Comparison of ENCODE assay signal across 8 cellular contexts in the genomic region with DNA sequence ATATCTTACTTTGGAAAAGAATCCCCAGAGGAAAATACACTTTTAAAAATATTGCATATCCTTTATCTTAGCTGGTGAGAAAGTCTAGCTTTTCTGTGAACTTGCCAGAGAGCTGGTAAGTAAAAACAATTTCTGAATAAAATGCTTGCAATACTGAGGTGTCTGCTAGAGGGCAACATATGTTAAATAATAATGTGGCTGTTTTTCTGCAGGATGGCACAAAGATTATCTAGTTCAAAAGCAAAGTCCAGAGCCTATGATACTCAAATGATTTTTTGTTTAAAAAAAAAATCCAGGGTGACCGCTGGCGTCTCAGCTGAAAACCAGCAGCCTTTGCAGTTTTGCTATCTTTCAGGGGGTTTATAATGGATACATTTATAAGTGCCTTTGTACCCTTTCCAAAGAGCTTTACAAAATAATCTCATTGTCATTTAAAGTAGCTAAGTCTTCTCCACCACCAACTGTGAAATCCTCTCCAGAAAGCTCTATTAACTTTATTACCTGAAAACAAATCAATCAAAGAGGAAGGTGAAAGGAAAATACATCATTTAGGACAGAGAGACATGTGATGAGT.
DNase-seq lines count a peak whose midpoint lies in the region; ATAC-seq and TF ChIP-seq lines count a peak whose summit lies in the region.

No MANE protein-coding gene starts in this region.

- H3K36me3 Mint-ChIP-seq in CD4-positive, alpha-beta T cell (ENCODE audit: low read depth) = no peaks in the 10 kb centered on the region

- H3K9me1 ChIP-seq in IMR-90 (ENCODE audit: insufficient read depth, low read length) = no peaks in the 10 kb centered on the region

- peak; percentile 17 for TF ChIP-seq CTCF in CD4-positive, alpha-beta T cell (IDR thresholded peaks at IDR 0.05)
- TF ChIP-seq CTCF in IMR-90 (conservative IDR thresholded peaks at IDR 0.05; ENCODE audit: low read depth, low read length) (peak; percentile 28), foreskin fibroblast (IDR thresholded peaks at IDR 0.05; ENCODE audit: low read depth, low read length) (peak; percentile 36), testis (IDR thresholded peaks at IDR 0.05) (peak; percentile 33 to 52 (median 48))

- TF ChIP-seq POLR2A in IMR-90 (IDR thresholded peaks at IDR 0.05; ENCODE audit: low read depth, low read length) (no peak), testis (IDR thresholded peaks at IDR 0.05) (no peak)

- POLR2A ChIA-PET in CD4-positive, alpha-beta T cell (lab: Charles Lee) = interaction anchor here (1.2 kb wide), 1 partner anchor 417 kb away, joined by 4 read pairs; a partner anchor contains a TSS
- POLR2A ChIA-PET in IMR-90 (lab: Charles Lee; ENCODE audit: unreplicated experiment) = no interaction called here

- no peaks in the 10 kb centered on the region for H3K4me1 Mint-ChIP-seq in CD4-positive, alpha-beta T cell (ENCODE audit: low read depth)

- H3K14ac ChIP-seq in IMR-90 (replicated peaks; ENCODE audit: low read depth, low read length) = no peak overlapping the region

- intact Hi-C loops in CD4-positive, alpha-beta T cell (cut with DNase I, micrococcal nuclease) = loop anchor here (2.0 kb wide), 2 partner anchors 419 to 421 kb away; no protein-coding TSS in a partner anchor
- intact Hi-C loops in IMR-90 (cut with micrococcal nuclease) (no loop called here), testis (cut with DNase I; ENCODE audit: low total_unique reads) (loop anchor here (5.0 kb wide), 1 partner anchor 421 kb away; no protein-coding TSS in a partner anchor)

- no peaks in the 10 kb centered on the region for H4K20me1 ChIP-seq in IMR-90 (ENCODE audit: insufficient read depth, low read length)

- ATAC-seq in CD4-positive, alpha-beta T cell (ENCODE audit: poor library complexity) = no peak
- no peak for ATAC-seq in IMR-90 (ENCODE audit: low read depth)

- no peak overlapping the region for H3K56ac ChIP-seq in IMR-90 (ENCODE audit: extremely low read depth, insufficient read depth, low read length)

- no CpG with 5 or more reads among the region's 2 CpGs for WGBS in IMR-90 (ENCODE audit: extremely low coverage in 2 of 2, insufficient read length in 1 of 2), 2 experiments
- WGBS in testis, 2 donors = 19 to 42% methylated on average over 2 of the region's 2 CpGs

- no peak overlapping the region for H2BK120ac ChIP-seq in IMR-90 (ENCODE audit: low read depth, low read length)

- no peak overlapping the region for H3K4me2 ChIP-seq in IMR-90 (ENCODE audit: low read depth, low read length)

- H4K8ac ChIP-seq in IMR-90 (ENCODE audit: low read depth in 2 of 2, low read length in 2 of 2) = no peak overlapping the region

- CTCF ChIA-PET in CD4-positive, alpha-beta T cell (lab: Charles Lee) = no interaction called here
- CTCF ChIA-PET in IMR-90 (lab: Yijun Ruan, JAX) = interaction anchor here (0.7 to 1.3 kb wide), 6 partner anchors 12 to 1678 kb away, joined by 3 to 8 read pairs (median 4); a partner anchor contains a TSS

- no peak overlapping the region for H3K4ac ChIP-seq in IMR-90 (ENCODE audit: low read depth, low read length)

- H3K27ac ChIP-seq in CD4-positive, alpha-beta T cell (ENCODE audit: low read depth, low read length) = no peak overlapping the region
- no peak overlapping the region for H3K27ac ChIP-seq in IMR-90 (ENCODE audit: insufficient read depth, low read length)
- no peak overlapping the region for H3K27ac ChIP-seq in testis

- H3K9me3 ChIP-seq in CD4-positive, alpha-beta T cell (ENCODE audit: control insufficient read depth, low read length) = no peaks in the 10 kb centered on the region
- H3K9me3 ChIP-seq in IMR-90 (ENCODE audit: control insufficient read depth, insufficient read depth, low read length) (peaks cover 2% of the 10 kb centered on the region; the same call in 1 of the 2 replicates), testis (no peaks in the 10 kb centered on the region)

- H2BK20ac ChIP-seq in IMR-90 (ENCODE audit: low read depth, low read length) = no peak overlapping the region

- H3K79me1 ChIP-seq in IMR-90 (ENCODE audit: low read depth in 1 of 2, low read length in 2 of 2) = no peaks in the 10 kb centered on the region

- H4K5ac ChIP-seq in IMR-90 (ENCODE audit: low read depth, low read length) = no peak overlapping the region

- no peak overlapping the region for H2AK5ac ChIP-seq in IMR-90 (ENCODE audit: low read depth, low read length)

- no peak overlapping the region for H4K91ac ChIP-seq in IMR-90 (ENCODE audit: insufficient read depth, low read depth, low read length)

- H3K27me3 Mint-ChIP-seq in CD4-positive, alpha-beta T cell = no peaks in the 10 kb centered on the region

- H3K4me3 Mint-ChIP-seq in CD4-positive, alpha-beta T cell = no peak overlapping the region

- BruUV-seq in IMR-90 (replicated peaks; lab: Mats Ljungman, UMichigan) = no TSS peak

- DNase-seq in CD4-positive, alpha-beta T cell = no peak
- DNase-seq in IMR-90 (peak; percentile 9), RPMI8226 (peak; percentile 33), foreskin fibroblast (peak; percentile 33 to 73), testis (no peak), germinal center (ENCODE audit: low spot score) (no peak)
- DNase-seq in activated naive CD4-positive, alpha-beta T cell treated with Interleukin-2 at 50 U/mL for 16 hours = no peak
- DNase-seq in activated effector memory CD4-positive, alpha-beta T cell treated with Interleukin-2 at 50 U/mL for 16 hours = no peak

- in situ Hi-C loops in IMR-90 (cut with MboI; ENCODE audit: low sequenced_read_pairs) = no loop called here

- no peak overlapping the region for H2BK15ac ChIP-seq in IMR-90 (ENCODE audit: low read depth, low read length)

- H3K4me1 ChIP-seq in IMR-90 (ENCODE audit: control insufficient read depth, insufficient read depth, low read length) (no peaks in the 10 kb centered on the region), testis (no peaks in the 10 kb centered on the region)

- H3K4me3 ChIP-seq in IMR-90 (ENCODE audit: insufficient read depth, low read depth, low read length) (no peak overlapping the region), foreskin fibroblast (ENCODE audit: low read depth in 1 of 2, low read length in 2 of 2) (no peak overlapping the region), testis (no peak overlapping the region)

- H3K27ac Mint-ChIP-seq in CD4-positive, alpha-beta T cell = no peak overlapping the region

- no peaks in the 10 kb centered on the region for H3K36me3 ChIP-seq in IMR-90 (ENCODE audit: control insufficient read depth, insufficient read depth, low read length)
- H3K36me3 ChIP-seq in testis (ENCODE audit: low read depth, missing control alignments) = no peaks in the 10 kb centered on the region

- no peaks in the 10 kb centered on the region for H3K27me3 ChIP-seq in CD4-positive, alpha-beta T cell (ENCODE audit: control insufficient read depth, insufficient read depth, low read length)
- no peaks in the 10 kb centered on the region for H3K27me3 ChIP-seq in IMR-90 (ENCODE audit: control insufficient read depth, insufficient read depth, low read length)
- H3K27me3 ChIP-seq in testis = no peaks in the 10 kb centered on the region

- H3K9ac ChIP-seq in IMR-90 (ENCODE audit: low read depth, low read length) = no peak overlapping the region

- H2BK5ac ChIP-seq in IMR-90 (ENCODE audit: low read depth, low read length, poor library complexity, severe bottlenecking) = no peak overlapping the region

- H3K23ac ChIP-seq in IMR-90 (ENCODE audit: low read depth, low read length) = no peak overlapping the region

- H3K18ac ChIP-seq in IMR-90 (ENCODE audit: low read depth, low read length) = no peak overlapping the region

- no peak overlapping the region for H2AK9ac ChIP-seq in IMR-90 (replicated peaks; ENCODE audit: low read depth, low read length, poor library complexity)

- dilution Hi-C loops in IMR-90 (cut with HindIII; ENCODE audit: low sequenced_read_pairs, unreplicated experiment) = no loop called here

- no peaks in the 10 kb centered on the region for H3K9me3 Mint-ChIP-seq in CD4-positive, alpha-beta T cell

- TF ChIP-seq RAD21 in IMR-90 (IDR thresholded peaks at IDR 0.05; ENCODE audit: low read length) = no peak

- no peak overlapping the region for H2AFZ ChIP-seq in IMR-90 (replicated peaks; ENCODE audit: low read length, poor library complexity)

TF ChIP-seq in IMR-90, 13 proteins besides CTCF, POLR2A, EP300 and RAD21:
- TF ChIP-seq, protein P1, sequence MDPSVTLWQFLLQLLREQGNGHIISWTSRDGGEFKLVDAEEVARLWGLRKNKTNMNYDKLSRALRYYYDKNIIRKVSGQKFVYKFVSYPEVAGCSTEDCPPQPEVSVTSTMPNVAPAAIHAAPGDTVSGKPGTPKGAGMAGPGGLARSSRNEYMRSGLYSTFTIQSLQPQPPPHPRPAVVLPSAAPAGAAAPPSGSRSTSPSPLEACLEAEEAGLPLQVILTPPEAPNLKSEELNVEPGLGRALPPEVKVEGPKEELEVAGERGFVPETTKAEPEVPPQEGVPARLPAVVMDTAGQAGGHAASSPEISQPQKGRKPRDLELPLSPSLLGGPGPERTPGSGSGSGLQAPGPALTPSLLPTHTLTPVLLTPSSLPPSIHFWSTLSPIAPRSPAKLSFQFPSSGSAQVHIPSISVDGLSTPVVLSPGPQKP (IDR thresholded peaks at IDR 0.05; ENCODE audit: borderline replicate concordance, low read depth, low read length) = no peak

Comparison
In these comparisons a context has a peak if more than half of its experiments do, and no peak if none do; other contexts are left out.
1. DNase-seq: peak in IMR-90 (single experiment), RPMI8226 (single experiment) and foreskin fibroblast (2 of 2); none in CD4-positive, alpha-beta T cell (0 of 10), testis (single experiment), germinal center (single experiment), activated naive CD4-positive, alpha-beta T cell treated with Interleukin-2 at 50 U/mL for 16 hours (single experiment) and activated effector memory CD4-positive, alpha-beta T cell treated with Interleukin-2 at 50 U/mL for 16 hours (single experiment).
2. Peak in every context shown above with its lines, with median percentiles within 50 percentile points of each other: CTCF ChIP-seq.